Comparison of ENCODE assay signal across 8 cellular contexts in the genomic region with DNA sequence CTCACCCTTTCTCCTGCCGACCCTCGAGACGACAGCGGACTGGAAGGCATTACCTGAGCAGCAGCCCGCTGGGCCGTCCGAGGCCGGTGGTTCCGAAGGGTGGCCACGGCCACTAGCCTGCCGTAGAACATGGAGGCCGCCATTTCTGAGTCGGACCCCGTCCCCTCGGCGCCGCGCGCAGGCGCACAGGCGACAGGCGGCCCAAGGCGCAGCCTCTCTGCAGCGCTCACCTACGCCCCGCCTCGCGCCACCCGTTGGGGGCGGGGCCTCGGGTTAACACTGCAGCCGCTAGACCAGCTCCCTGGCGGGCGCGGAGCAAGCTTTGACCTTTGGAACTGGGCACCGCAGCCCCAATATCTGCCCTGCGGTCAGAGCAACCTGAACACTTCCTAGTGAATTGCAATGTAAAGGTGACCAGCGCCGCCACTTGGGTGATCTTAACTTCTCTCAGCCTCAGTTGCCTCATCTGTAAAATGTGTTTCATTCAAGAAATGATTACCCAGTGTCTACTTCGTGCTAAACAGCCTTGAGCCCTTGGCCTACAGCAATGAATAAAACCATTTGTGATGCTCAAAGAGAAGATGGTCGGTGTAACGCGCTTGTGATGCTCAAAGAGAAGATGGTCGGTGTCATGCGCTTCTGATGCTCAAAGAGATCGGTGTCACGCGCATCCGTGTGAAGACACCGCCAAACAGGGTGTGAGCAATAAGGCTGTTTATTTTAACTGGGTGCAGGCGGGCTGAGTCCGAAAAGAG. TPM values are rescaled to one million over a fixed set of nuclear protein-coding genes. Genes with fewer than 3 reads are reported as not detected.
A peak's percentile ranks its signal among the peaks of the same experiment; 100 is the strongest.
DNase-seq lines count a peak whose midpoint lies in the region; ATAC-seq, FAIRE-seq and TF ChIP-seq lines count a peak whose summit lies in the region.

SUCLA2 (minus strand) TSS at position 147 of the 755 bp plus-strand sequence; CDS start at position 143, 4 bp downstream.

- H4K5ac ChIP-seq in H1 (ENCODE audit: insufficient read length, low read depth, low read length) (peak within 1 kb of the TSS; percentile 73), mesendoderm (ENCODE audit: low read length) (no peak within 1 kb of the TSS)

- H2AFZ ChIP-seq in H1 (ENCODE audit: low read length) = peak within 1 kb of the TSS; percentile 96

- H3K79me1 ChIP-seq in H1 (ENCODE audit: low read depth, low read length) = no peaks in the 10 kb centered on the region; the same call in 1 of the 2 replicates
- H3K79me1 ChIP-seq in mesendoderm (ENCODE audit: low read length) = peaks cover 2% of the 10 kb centered on the region

- TF ChIP-seq RAD21 in H1 (IDR thresholded peaks at IDR 0.05 in 1 of 2, conservative IDR thresholded peaks at IDR 0.05 in 1 of 2; ENCODE audit: low read depth in 2 of 2, low read length in 2 of 2) = peak in 1 of 2 experiments; percentile 6; a peak in 1 of 4 replicates

- no peak for TF ChIP-seq CTCF in H1 (IDR thresholded peaks at IDR 0.05; ENCODE audit: control extremely low read depth in 1 of 3, insufficient read depth in 1 of 3, low read depth in 1 of 3, low read length in 3 of 3)

- H3K4me1 ChIP-seq in H1 (replicated peaks in 1 of 4; ENCODE audit: control insufficient read depth in 3 of 4, insufficient read depth in 4 of 4, low read length in 3 of 4) (peaks cover 0 to 4% (median 0%) of the 10 kb centered on the region in 4 experiments; a peak in 3 of 7 replicates), mesendoderm (ENCODE audit: control insufficient read depth, low read depth, low read length) (peaks cover 3% of the 10 kb centered on the region)

- no peaks in the 10 kb centered on the region for H3K27me3 ChIP-seq in H1 (replicated peaks in 1 of 4; ENCODE audit: control insufficient read depth in 3 of 4, extremely low read depth in 1 of 4, insufficient read depth in 3 of 4, low read length in 3 of 4)
- no peaks in the 10 kb centered on the region for H3K27me3 ChIP-seq in mesendoderm (ENCODE audit: insufficient read depth, low read length, poor library complexity)

- ATAC-seq in GM21360 (IDR thresholded peaks at IDR 0.05; ENCODE audit: unreplicated experiment) = peak; percentile 98

- peaks cover 4% of the 10 kb centered on the region for H3K23me2 ChIP-seq in H1 (ENCODE audit: low read depth, low read length)

- H2AK5ac ChIP-seq in H1 (ENCODE audit: low read depth, low read length) = no peak within 1 kb of the TSS
- no peak within 1 kb of the TSS for H2AK5ac ChIP-seq in mesendoderm (ENCODE audit: low read length)

- peaks cover 4% of the 10 kb centered on the region in 2 experiments for H4K20me1 ChIP-seq in H1 (replicated peaks in 1 of 2; ENCODE audit: control insufficient read depth in 1 of 2, insufficient read depth in 2 of 2, low read length in 2 of 2)

- CTCF ChIA-PET in H1 (lab: Charles Lee; ENCODE audit: partially characterized antibody) = interaction anchor here (0.9 to 2.8 kb wide), 3 partner anchors 11 to 37 kb away, joined by 3 to 13 read pairs (median 3); partner anchors contain the start of gene NUDT15

- H2BK120ac ChIP-seq in H1 (replicated peaks; ENCODE audit: low read depth, low read length) (peak within 1 kb of the TSS; percentile 77), mesendoderm (ENCODE audit: low read depth, low read length) (peak within 1 kb of the TSS; percentile 99)

- peak within 1 kb of the TSS; percentile 73 to 94 (median 93) for H3K9ac ChIP-seq in H1 (replicated peaks in 1 of 4; ENCODE audit: extremely low read depth in 1 of 4, low read depth in 3 of 4, low read length in 3 of 4)
- H3K9ac ChIP-seq in mesendoderm (ENCODE audit: low read length) = peak within 1 kb of the TSS; percentile 99

- POLR2A ChIA-PET in H1 (lab: Charles Lee; ENCODE audit: partially characterized antibody) = interaction anchor here (0.7 to 6.0 kb wide), 8 partner anchors 11 to 203 kb away, joined by 3 to 43 read pairs (median 4); partner anchors contain the start of genes MED4 and NUDT15

- H3K4me2 ChIP-seq in H1 (ENCODE audit: insufficient read depth in 1 of 2, low read depth in 2 of 2, low read length in 2 of 2) = peak within 1 kb of the TSS; percentile 80 to 86
- H3K4me2 ChIP-seq in mesendoderm (ENCODE audit: low read length) = peak within 1 kb of the TSS; percentile 61

- no peak within 1 kb of the TSS for H3K14ac ChIP-seq in H1 (ENCODE audit: insufficient read length)

- no peaks in the 10 kb centered on the region for H3K9me3 ChIP-seq in H1 (ENCODE audit: insufficient read depth in 2 of 2, low read depth in 1 of 2, low read length in 1 of 2)

- H3K4me3 ChIP-seq in H1 (ENCODE audit: extremely low read depth in 1 of 4, insufficient read depth in 2 of 4, low read depth in 3 of 4, low read length in 4 of 4) (peak within 1 kb of the TSS; percentile 95 to 97 (median 96)), mesendoderm (ENCODE audit: low read length) (peak within 1 kb of the TSS; percentile 97)

- DNase-seq in COR-L47 (lab: John Stamatoyannopoulos, UW) (peak; percentile 85), HT1080 (ENCODE audit: low read depth) (peak; percentile 85), NOMO-1 treated with dmso at 0.1 percent for 144 hours (lab: John Stamatoyannopoulos, UW; ENCODE audit: unreplicated experiment) (peak; percentile 89), H1 (ENCODE audit: low read depth in 1 of 2, low spot score in 2 of 2) (peak; percentile 81 to 95), mesendoderm (peak; percentile 97)
- DNase-seq in activated CD8-positive, alpha-beta memory T cell treated with anti-CD3 and anti-CD28 coated beads for 48 hours (ENCODE audit: low read depth in 2 of 3, low spot score in 2 of 3) = peak; percentile 73 to 90 (median 79)
- peak; percentile 82 for DNase-seq in stimulated activated CD8-positive, alpha-beta memory T cell treated with anti-CD3 and anti-CD28 coated beads, Interleukin-12 subunit alpha, Interleukin-12 subunit beta, amount 100 ng/mL, for 4 hours (ENCODE audit: low read depth)

- H3K56ac ChIP-seq in H1 (replicated peaks; ENCODE audit: insufficient read length, low read depth, low read length) = peak within 1 kb of the TSS; percentile 80
- H3K56ac ChIP-seq in mesendoderm (ENCODE audit: low read length) = peak within 1 kb of the TSS; percentile 99

- H3K27ac ChIP-seq in H1 (ENCODE audit: low read depth, low read length) = peak within 1 kb of the TSS; percentile 71
- H3K27ac ChIP-seq in mesendoderm (ENCODE audit: low read depth, low read length) = peak within 1 kb of the TSS; percentile 85

- TF ChIP-seq EP300 in H1 (IDR thresholded peaks at IDR 0.05; ENCODE audit: borderline replicate concordance in 1 of 2, low read depth in 2 of 2, low read length in 2 of 2) = no peak

- TF ChIP-seq POLR2A in H1 (IDR thresholded peaks at IDR 0.05; ENCODE audit: control extremely low read depth in 1 of 2, low read depth in 2 of 2, low read length in 2 of 2) = peak; percentile 57 to 86

- H2BK5ac ChIP-seq in H1 (ENCODE audit: low read depth, low read length) = peak within 1 kb of the TSS; percentile 92
- H2BK5ac ChIP-seq in mesendoderm (ENCODE audit: low read length) = peak within 1 kb of the TSS; percentile 91

- H4K8ac ChIP-seq in H1 (ENCODE audit: extremely low read depth, insufficient read depth, low read length) (peak within 1 kb of the TSS; percentile 99), mesendoderm (ENCODE audit: low read depth, low read length) (no peak within 1 kb of the TSS)

- H2BK15ac ChIP-seq in H1 (ENCODE audit: low read length) (no peak within 1 kb of the TSS), mesendoderm (replicated peaks; ENCODE audit: low read depth) (no peak within 1 kb of the TSS)

- H3K23ac ChIP-seq in H1 (ENCODE audit: insufficient read length) = no peak within 1 kb of the TSS
- H3K23ac ChIP-seq in mesendoderm (ENCODE audit: low read length) = no peak within 1 kb of the TSS

- peak within 1 kb of the TSS; percentile 49 for H4K91ac ChIP-seq in H1 (replicated peaks; ENCODE audit: insufficient read length, low read length)

- WGBS in H1 (ENCODE audit: extremely low coverage in 1 of 2, insufficient coverage in 1 of 2, insufficient read length in 1 of 2, insufficient replicate concordance in 2 of 2, low coverage in 1 of 2, low lambda C conversion rate in 2 of 2, missing lambda C conversion rate in 1 of 2), 2 experiments = 9% methylated on average over 45 of the region's 52 CpGs; no CpG with 5 or more reads in 1 of the 2 experiments
- WGBS in mesendoderm (ENCODE audit: extremely low coverage, insufficient coverage, low lambda C conversion rate) = no CpG with 5 or more reads among the region's 52 CpGs

- no peak within 1 kb of the TSS for H2BK20ac ChIP-seq in H1 (ENCODE audit: low read length)

- H3K18ac ChIP-seq in H1 (ENCODE audit: extremely low read depth, low read length) (peak within 1 kb of the TSS; percentile 63), mesendoderm (ENCODE audit: low read length) (peak within 1 kb of the TSS; percentile 100)

- FAIRE-seq in H1 (lab: Jason Lieb, UNC) = no peak

- H3K4ac ChIP-seq in H1 (replicated peaks; ENCODE audit: insufficient read length, low read depth, low read length) (peak within 1 kb of the TSS; percentile 92), mesendoderm (ENCODE audit: low read depth, low read length) (peak within 1 kb of the TSS; percentile 74)

- H3K79me2 ChIP-seq in H1 (ENCODE audit: control insufficient read depth in 1 of 2, insufficient read depth in 2 of 2, low read length in 2 of 2) (peaks cover 6 to 44% of the 10 kb centered on the region in 2 experiments), mesendoderm (ENCODE audit: control insufficient read depth, insufficient read depth, low read length) (peaks cover 40% of the 10 kb centered on the region)

- H2BK12ac ChIP-seq in H1 (ENCODE audit: low read depth, low read length) = peak within 1 kb of the TSS; percentile 39; the same call in 1 of the 2 replicates

- H3K36me3 ChIP-seq in H1 (ENCODE audit: control insufficient read depth in 2 of 4, insufficient read depth in 4 of 4, low read length in 3 of 4) = peaks cover 0 to 4% (median under 1%) of the 10 kb centered on the region in 4 experiments; a peak in 2 of 8 replicates
- H3K36me3 ChIP-seq in mesendoderm (ENCODE audit: control insufficient read depth, insufficient read depth, low read length) = no peaks in the 10 kb centered on the region

TF ChIP-seq in H1, 55 proteins besides CTCF, POLR2A, EP300 and RAD21 (continues in another document):
- no peak for TF ChIP-seq SP2 (IDR thresholded peaks at IDR 0.05; ENCODE audit: low read length)

RNA-seq across cellular contexts. Expression of gene SUCLA2, which starts in this region (rescaled TPM):
- total RNA-seq in HT1080 (2014; rRNA removed; shearing (Covaris generic)) = 37.3 and 44.8 TPM in 2 replicates
- polyA plus RNA-seq in HT1080 (2015; cell fraction: cytosol; rRNA removed) = 43.5 and 47.2 TPM in 2 replicates
- polyA plus RNA-seq in HT1080 (2015; cell fraction: nucleus; rRNA removed) = 41.7 and 43.5 TPM in 2 replicates
- total RNA-seq in H1 (2021; fragmentation: NEBNext Ultra II Directional; extraction: Animal tissue kit (Norgen Biotek cat#: 25700)) = 69.1 and 78.8 TPM in 2 replicates
- polyA plus RNA-seq in H1 (2011; rRNA removed) = 19.4 and 23.5 TPM in 2 replicates
- 37.8 TPM for polyA plus RNA-seq in H1 (2011; cell fraction: cytosol; rRNA removed)
- polyA plus RNA-seq in H1 (2011; cell fraction: nucleus; rRNA removed) = 15.6 TPM
- polyA plus RNA-seq in H1 (2012, experiment 1 of 2) = 33.5 to 60.4 TPM (median 41.4 TPM) in 4 replicates
- 4.5 TPM for polyA plus RNA-seq in H1 (2012, experiment 2 of 2)
- 53.6 TPM for polyA plus RNA-seq in H1 (2013, experiment 1 of 2)
- 56.9 TPM for polyA plus RNA-seq in H1 (2013, experiment 2 of 2)
- polyA minus RNA-seq in H1 (2011; rRNA and poly(A)+ RNA removed) = 22.2 and 47.5 TPM in 2 replicates
- polyA minus RNA-seq in H1 (2011; cell fraction: cytosol; rRNA and poly(A)+ RNA removed) = 23.9 TPM
- polyA minus RNA-seq in H1 (2011; cell fraction: nucleus; rRNA and poly(A)+ RNA removed) = 45.4 TPM
- polyA plus RNA-seq in mesendoderm (2013, experiment 1 of 2) = 99.6 TPM
- 95.4 TPM for polyA plus RNA-seq in mesendoderm (2013, experiment 2 of 2)

Comparison
In these comparisons a context has a peak if more than half of its experiments do, and no peak if none do; other contexts are left out.
1. Peak in every context shown above with its lines: DNase-seq, ATAC-seq, H3K4me3 ChIP-seq and H3K27ac ChIP-seq.